11 cellular contexts compared by ENCODE assay signal in the genomic region with DNA sequence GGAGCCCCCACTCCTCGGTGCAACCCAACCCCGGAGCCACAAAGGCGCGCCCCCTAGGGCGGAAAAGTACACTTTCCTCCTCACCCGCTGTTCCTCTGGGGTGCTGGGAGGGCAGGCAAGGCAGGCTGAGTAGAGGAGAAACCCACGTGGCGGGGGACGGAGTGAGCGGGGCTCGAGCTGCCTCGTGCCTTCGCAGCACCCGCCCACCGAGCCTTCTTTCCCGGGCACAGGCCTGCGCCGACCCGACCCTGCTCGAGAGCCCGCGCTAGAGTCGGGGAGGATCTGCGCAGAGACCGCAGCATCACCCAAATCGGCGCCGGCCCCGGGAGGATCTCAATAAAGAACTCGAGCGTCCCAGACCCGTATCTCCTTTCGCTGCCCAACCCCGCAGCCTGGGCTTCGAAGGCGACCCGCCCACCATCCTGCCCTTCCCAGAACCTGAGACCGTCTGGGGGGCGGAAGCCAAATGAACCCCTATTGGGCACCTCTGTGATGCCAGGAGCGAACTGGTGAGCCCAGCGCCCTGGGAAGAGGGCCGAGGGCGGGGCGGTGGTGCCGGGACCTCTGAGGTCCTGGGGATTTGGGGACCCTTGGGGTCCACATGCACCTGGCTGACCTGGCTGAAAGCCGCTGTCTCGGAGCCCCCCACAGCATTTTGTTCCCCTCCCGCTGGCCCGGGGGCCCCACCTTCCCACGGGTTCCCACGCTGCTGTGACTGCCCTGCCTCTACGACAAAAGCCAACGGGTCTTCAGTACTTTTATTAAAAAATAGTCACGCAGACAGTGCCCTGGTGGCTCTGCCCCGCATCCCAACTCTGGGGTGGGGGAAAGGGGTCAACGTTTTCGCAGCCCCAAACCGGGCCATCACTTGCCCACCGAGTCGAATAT. TPM values are rescaled to one million over a fixed set of nuclear protein-coding genes. Genes with fewer than 3 reads are reported as not detected.
DNase-seq lines count a peak whose midpoint lies in the region; ATAC-seq and TF ChIP-seq lines count a peak whose summit lies in the region.
"Had no signal": no experiment of that assay in that cellular context is flagged by ENCODE, and none has a peak within 500 bp of the region (broad histone marks: within the 10 kb centered on the region; RNA-seq: fewer than 3 reads in every experiment).

No MANE protein-coding gene starts in this region.

- H3K79me2 ChIP-seq in GM23338 (replicated peaks; ENCODE audit: insufficient read depth): no peaks in the 10 kb centered on the region
- no peaks in the 10 kb centered on the region for H3K79me2 ChIP-seq in PC-9 (ENCODE audit: low read depth)

- H3F3A ChIP-seq in GM23338 (replicated peaks; ENCODE audit: low read depth) (peaks cover 10% of the 10 kb centered on the region; the same call in 1 of the 2 replicates), PC-9 (ENCODE audit: insufficient read depth, low read depth) (no peaks in the 10 kb centered on the region)

- ATAC-seq in GM23338: peak; percentile 39
- peak; percentile 4 for ATAC-seq in esophagus mucosa
- no peak for ATAC-seq in HG03139 (IDR thresholded peaks at IDR 0.05; ENCODE audit: unreplicated experiment)

- H4K20me1 ChIP-seq in GM23338 (replicated peaks; ENCODE audit: insufficient read depth): peaks cover 4% of the 10 kb centered on the region; the same call in 1 of the 2 replicates
- no peaks in the 10 kb centered on the region for H4K20me1 ChIP-seq in PC-9 (ENCODE audit: insufficient read depth)

- BruUV-seq in PC-9 (replicated peaks; lab: Mats Ljungman, UMichigan): no TSS peak

- H3K36me3 Mint-ChIP-seq in GM23338 (ENCODE audit: low read depth): peaks cover 5% of the 10 kb centered on the region; the same call in 1 of the 3 replicates
- H3K36me3 Mint-ChIP-seq in activated CD4-positive, alpha-beta T cell treated with anti-CD3 and anti-CD28 coated beads, Interleukin-2, amount 10 ng/mL, durations not matched to agents 7 days and 5 days (ENCODE audit: low read depth): peaks cover 14% of the 10 kb centered on the region

- no peaks in the 10 kb centered on the region for H3K9me3 Mint-ChIP-seq in GM23338
- no peaks in the 10 kb centered on the region for H3K9me3 Mint-ChIP-seq in activated CD4-positive, alpha-beta T cell treated with anti-CD3 and anti-CD28 coated beads, Interleukin-2, amount 10 ng/mL, durations not matched to agents 7 days and 5 days
- H3K9me3 Mint-ChIP-seq: mesothelial cell of epicardium had no signal

- in situ Hi-C loops in transverse colon (cut with MboI; ENCODE audit: low pct_ligation_motif_present in 1 of 4, low pct_unique_long_range_greater_than_20kb in 1 of 4, low sequenced_read_pairs in 3 of 4): no loop called here

- CTCF ChIA-PET in activated CD4-positive, alpha-beta T cell treated with anti-CD3 and anti-CD28 coated beads, Interleukin-2, amount 10 ng/mL, durations not matched to agents 7 days and 5 days (lab: Charles Lee): interaction anchor here (1.0 kb wide), 1 partner anchor 208 kb away, joined by 3 read pairs; no protein-coding TSS in a partner anchor
- CTCF ChIA-PET in PC-9 (lab: Charles Lee): no interaction called here

- H3K27ac Mint-ChIP-seq in GM23338: no peak overlapping the region
- H3K27ac Mint-ChIP-seq in activated CD4-positive, alpha-beta T cell treated with anti-CD3 and anti-CD28 coated beads, Interleukin-2, amount 10 ng/mL, durations not matched to agents 7 days and 5 days: no peak overlapping the region
- H3K27ac Mint-ChIP-seq: mesothelial cell of epicardium had no signal

- 10% methylated on average over 46 of the region's 60 CpGs; no CpG with 5 or more reads in 1 of the 2 donors for WGBS in transverse colon (ENCODE audit: low coverage in 1 of 2), 2 donors

- H3K27me3 ChIP-seq in GM23338 (ENCODE audit: insufficient read depth) (peaks cover 57% of the 10 kb centered on the region), PC-9 (ENCODE audit: insufficient read depth, low read depth) (no peaks in the 10 kb centered on the region), transverse colon (peaks cover 47% of the 10 kb centered on the region)

- H3K4me2 ChIP-seq in GM23338 (peak overlapping the region; percentile 84), PC-9 (no peak overlapping the region)

- H3K9me3 ChIP-seq in PC-9 (ENCODE audit: insufficient read depth, low read depth) (no peaks in the 10 kb centered on the region), transverse colon (no peaks in the 10 kb centered on the region)

- TF ChIP-seq EP300 in transverse colon (IDR thresholded peaks at IDR 0.05; ENCODE audit: low read depth): no peak

- H3K27me3 Mint-ChIP-seq in GM23338 (ENCODE audit: insufficient read depth, low read depth, poor library complexity): peaks cover 54% of the 10 kb centered on the region
- H3K27me3 Mint-ChIP-seq in activated CD4-positive, alpha-beta T cell treated with anti-CD3 and anti-CD28 coated beads, Interleukin-2, amount 10 ng/mL, durations not matched to agents 7 days and 5 days: peaks cover 24% of the 10 kb centered on the region

- H3K4me1 ChIP-seq in GM23338 (ENCODE audit: insufficient read depth) (peaks cover 9% of the 10 kb centered on the region), PC-9 (replicated peaks; ENCODE audit: insufficient read depth) (no peaks in the 10 kb centered on the region; the same call in 1 of the 2 replicates), transverse colon (peaks cover 0 to 25% (median 21%) of the 10 kb centered on the region in 4 donors)

- H3K4me3 Mint-ChIP-seq in GM23338: peak overlapping the region; percentile 60
- H3K4me3 Mint-ChIP-seq in activated CD4-positive, alpha-beta T cell treated with anti-CD3 and anti-CD28 coated beads, Interleukin-2, amount 10 ng/mL, durations not matched to agents 7 days and 5 days: no peak overlapping the region
- H3K4me3 Mint-ChIP-seq: mesothelial cell of epicardium had no signal

- intact Hi-C loops in PC-9 (cut with micrococcal nuclease; ENCODE audit: unreplicated experiment): no loop called here
- intact Hi-C loops in transverse colon (cut with DNase I; ENCODE audit: low total_unique reads): loop anchor here (5.0 kb wide), 1 partner anchor 135 kb away; no protein-coding TSS in a partner anchor

- TF ChIP-seq CTCF in GM23338 (conservative IDR thresholded peaks at IDR 0.05; ENCODE audit: low read depth in 2 of 2): peak; percentile 25 to 32; a peak in 3 of 4 replicates
- no peak for TF ChIP-seq CTCF in PC-9 (conservative IDR thresholded peaks at IDR 0.05)
- TF ChIP-seq CTCF in transverse colon (IDR thresholded peaks at IDR 0.05): no peak

- H3K36me3 ChIP-seq in GM23338 (ENCODE audit: insufficient read depth) (no peaks in the 10 kb centered on the region), PC-9 (ENCODE audit: low read depth) (no peaks in the 10 kb centered on the region), transverse colon (no peaks in the 10 kb centered on the region)

- H2AFZ ChIP-seq in GM23338: peak overlapping the region; percentile 94
- H2AFZ ChIP-seq in PC-9: no peak overlapping the region

- DNase-seq in GM23338 (ENCODE audit: low spot score) (peak; percentile 76), PC-9 (no peak), SHP77 treated with DMSO at 0.1 percent for 48 hours (lab: John Stamatoyannopoulos, UW) (no peak), transverse colon (no peak)
- peak; percentile 24 for DNase-seq in activated CD4-positive, alpha-beta T cell treated with anti-CD3 and anti-CD28 coated beads, Interleukin-2, amount 10 ng/mL, durations not matched to agents 7 days and 5 days
- peak; percentile 21 to 38 for DNase-seq in stimulated activated CD4-positive, alpha-beta T cell treated with anti-CD3 and anti-CD28 coated beads, Interleukin-1b, Interleukin-23, amount 100 ng/mL, for 4 hours (ENCODE audit: low read depth in 2 of 2)

- H3K27ac ChIP-seq in GM23338 (ENCODE audit: low read depth) (no peak overlapping the region), PC-9 (no peak overlapping the region), transverse colon (no peak overlapping the region)

- H3K4me3 ChIP-seq in GM23338 (peak overlapping the region; percentile 55), PC-9 (no peak overlapping the region), transverse colon (peak overlapping the region in 2 of 4 donors; percentile 4 to 9)

- TF ChIP-seq POLR2A in transverse colon (IDR thresholded peaks at IDR 0.05): no peak

- POLR2A ChIA-PET in activated CD4-positive, alpha-beta T cell treated with anti-CD3 and anti-CD28 coated beads, Interleukin-2, amount 10 ng/mL, durations not matched to agents 7 days and 5 days (lab: Charles Lee): no interaction called here
- POLR2A ChIA-PET in PC-9 (lab: Charles Lee; ENCODE audit: unreplicated experiment): no interaction called here

- peaks cover 6% of the 10 kb centered on the region for H3K4me1 Mint-ChIP-seq in GM23338
- H3K4me1 Mint-ChIP-seq in activated CD4-positive, alpha-beta T cell treated with anti-CD3 and anti-CD28 coated beads, Interleukin-2, amount 10 ng/mL, durations not matched to agents 7 days and 5 days: peaks cover 10% of the 10 kb centered on the region
- H3K4me1 Mint-ChIP-seq: mesothelial cell of epicardium had no signal

- H3K9me2 ChIP-seq in GM23338 (ENCODE audit: insufficient read depth): no peaks in the 10 kb centered on the region
- H3K9me2 ChIP-seq in PC-9 (ENCODE audit: insufficient read depth): no peaks in the 10 kb centered on the region

RNA-seq across cellular contexts. Expression of gene UCN, which starts 1.3 kb away (rescaled TPM):
- total RNA-seq in GM23338 (2014; rRNA removed; shearing (Covaris generic)): 0.59 TPM in 1 of 2 replicates, not detected in the other
- 0.30 and 0.99 TPM in 2 replicates for polyA plus RNA-seq in GM23338 (2016; fragmentation: Nextera tagmentation; extraction: Ambion mirVana)
- total RNA-seq in activated CD4-positive, alpha-beta T cell treated with anti-CD3 and anti-CD28 coated beads, Interleukin-2, amount 10 ng/mL, durations not matched to agents 7 days and 5 days: 1 to 10 TPM; 2.3 to 2.8 TPM
- total RNA-seq in esophagus mucosa: 0.56 TPM
- total RNA-seq in PC-9 (2021): 2.8 and 4.6 TPM in 2 replicates
- total RNA-seq in transverse colon: 10 to 100 TPM in 1 of 4 donors, 1 to 10 TPM in 1, under 1 TPM in 1, not detected in 1; 0.82 to 10.8 (median 2.2) TPM

RNA-seq across cellular contexts. Expression of gene MPV17, which starts 16.0 kb away (rescaled TPM):
- 52.5 and 68.9 TPM in 2 replicates for total RNA-seq in GM23338 (2014; rRNA removed; shearing (Covaris generic))
- polyA plus RNA-seq in GM23338 (2016; fragmentation: Nextera tagmentation; extraction: Ambion mirVana): 93.1 and 94.2 TPM in 2 replicates
- total RNA-seq in activated CD4-positive, alpha-beta T cell treated with anti-CD3 and anti-CD28 coated beads, Interleukin-2, amount 10 ng/mL, durations not matched to agents 7 days and 5 days: 10 to 100 TPM; 80.8 to 83.6 TPM
- 42.7 TPM for total RNA-seq in esophagus mucosa
- total RNA-seq in PC-9 (2021): 42.2 and 47.5 TPM in 2 replicates
- total RNA-seq in transverse colon: 10 to 100 TPM; 34.4 to 53.8 (median 38.3) TPM

RNA-seq across cellular contexts. Expression of gene TRIM54, which starts 24.7 kb away (rescaled TPM):
- total RNA-seq in GM23338 (2014; rRNA removed; shearing (Covaris generic)): 3.3 and 4.5 TPM in 2 replicates
- polyA plus RNA-seq in GM23338 (2016; fragmentation: Nextera tagmentation; extraction: Ambion mirVana): 1.6 and 3.4 TPM in 2 replicates
- not detected for total RNA-seq in activated CD4-positive, alpha-beta T cell treated with anti-CD3 and anti-CD28 coated beads, Interleukin-2, amount 10 ng/mL, durations not matched to agents 7 days and 5 days
- total RNA-seq in esophagus mucosa: 0.16 TPM
- 8.2 and 9.8 TPM in 2 replicates for total RNA-seq in PC-9 (2021)
- total RNA-seq in transverse colon: 1 to 10 TPM in 2 of 4 donors, under 1 TPM in 1, not detected in 1; 0.40 to 1.9 (median 1.2) TPM
- total RNA-seq: bronchial epithelial cell, RPMI7951 had no signal

RNA-seq across cellular contexts. Expression of gene DNAJC5G, which starts 31.7 kb away (rescaled TPM):
- total RNA-seq in GM23338 (2014; rRNA removed; shearing (Covaris generic)): 0.39 and 0.59 TPM in 2 replicates
- polyA plus RNA-seq in GM23338 (2016; fragmentation: Nextera tagmentation; extraction: Ambion mirVana): not detected in 2 replicates
- not detected for total RNA-seq in activated CD4-positive, alpha-beta T cell treated with anti-CD3 and anti-CD28 coated beads, Interleukin-2, amount 10 ng/mL, durations not matched to agents 7 days and 5 days
- total RNA-seq in esophagus mucosa: not detected
- not detected in 2 replicates for total RNA-seq in PC-9 (2021)
- total RNA-seq in transverse colon: not detected
- total RNA-seq: bronchial epithelial cell, RPMI7951 had no signal

RNA-seq across cellular contexts. Expression of gene SLC30A3, which starts 44.1 kb away (rescaled TPM):
- 5.1 and 8.3 TPM in 2 replicates for total RNA-seq in GM23338 (2014; rRNA removed; shearing (Covaris generic))
- polyA plus RNA-seq in GM23338 (2016; fragmentation: Nextera tagmentation; extraction: Ambion mirVana): 4.1 and 6.0 TPM in 2 replicates
- total RNA-seq in activated CD4-positive, alpha-beta T cell treated with anti-CD3 and anti-CD28 coated beads, Interleukin-2, amount 10 ng/mL, durations not matched to agents 7 days and 5 days: under 1 TPM; 0.23 to 0.45 TPM
- total RNA-seq in esophagus mucosa: not detected
- 1.5 and 2.3 TPM in 2 replicates for total RNA-seq in PC-9 (2021)
- total RNA-seq in transverse colon: under 1 TPM in 1 of 4 donors, not detected in 3; 0.60 TPM
- total RNA-seq: bronchial epithelial cell, RPMI7951 had no signal

Comparison
In these comparisons a context has a peak if more than half of its experiments do, and no peak if none do; other contexts are left out.
1. DNase-seq: peak in GM23338 (single experiment), activated CD4-positive, alpha-beta T cell treated with anti-CD3 and anti-CD28 coated beads, Interleukin-2, amount 10 ng/mL, durations not matched to agents 7 days and 5 days (single experiment) and stimulated activated CD4-positive, alpha-beta T cell treated with anti-CD3 and anti-CD28 coated beads, Interleukin-1b, Interleukin-23, amount 100 ng/mL, for 4 hours (2 of 2); none in PC-9 (0 of 2), SHP77 treated with DMSO at 0.1 percent for 48 hours (single experiment) and transverse colon (single experiment).
2. CTCF ChIP-seq: peak in GM23338 (2 of 2); none in PC-9 (single experiment) and transverse colon (0 of 5).